In genomic region chr20:41178904-41179432, GRCh38 we compare ENCODE assay signal across 9 cellular contexts. TPM values are rescaled to one million over a fixed set of nuclear protein-coding genes. Genes with fewer than 3 reads are reported as not detected.
DNase-seq lines count a peak whose midpoint lies in the region; ATAC-seq and TF ChIP-seq lines count a peak whose summit lies in the region.
"Had no signal": no experiment of that assay in that cellular context is flagged by ENCODE, and none has a peak within 500 bp of the region (broad histone marks: within the 10 kb centered on the region; RNA-seq: fewer than 3 reads in every experiment).

No MANE protein-coding gene starts in this region.

- no peak overlapping the region for H3K4me3 Mint-ChIP-seq in activated CD8-positive, alpha-beta T cell treated with anti-CD3 and anti-CD28 coated beads, Interleukin-2, amount 10 ng/mL, durations not matched to agents 7 days and 5 days

- H3K27me3 ChIP-seq in colonic mucosa: no peaks in the 10 kb centered on the region

- peaks cover 57% of the 10 kb centered on the region for H3K36me3 Mint-ChIP-seq in activated CD8-positive, alpha-beta T cell treated with anti-CD3 and anti-CD28 coated beads, Interleukin-2, amount 10 ng/mL, durations not matched to agents 7 days and 5 days (ENCODE audit: low read depth)

- no peaks in the 10 kb centered on the region for H3K4me1 ChIP-seq in colonic mucosa

- intact Hi-C loops in left cardiac atrium (cut with DNase I): loop anchor here in 1 of 2 donors (10.0 kb wide), 1 partner anchor 236 kb away; no protein-coding TSS in a partner anchor
- intact Hi-C loops in colonic mucosa (cut with DNase I): no loop called here

- no peaks in the 10 kb centered on the region for H3K9me3 ChIP-seq in colonic mucosa

- H3K36me3 ChIP-seq in colonic mucosa: peaks cover 5% of the 10 kb centered on the region

- peak overlapping the region; percentile 47 for H3K27ac Mint-ChIP-seq in activated CD8-positive, alpha-beta T cell treated with anti-CD3 and anti-CD28 coated beads, Interleukin-2, amount 10 ng/mL, durations not matched to agents 7 days and 5 days

- peak; percentile 16 for DNase-seq in activated CD8-positive, alpha-beta T cell treated with anti-CD3 and anti-CD28 coated beads, Interleukin-2, amount 10 ng/mL, durations not matched to agents 7 days and 5 days
- peak; percentile 53 for DNase-seq in left cardiac atrium
- peak; percentile 72 for DNase-seq in smooth muscle cell of the brain vasculature (ENCODE audit: low read depth, low spot score)
- no peak for DNase-seq in colonic mucosa
- DNase-seq: RPMI8226 had no signal

- H3K9me3 Mint-ChIP-seq in activated CD8-positive, alpha-beta T cell treated with anti-CD3 and anti-CD28 coated beads, Interleukin-2, amount 10 ng/mL, durations not matched to agents 7 days and 5 days (ENCODE audit: insufficient read depth): no peaks in the 10 kb centered on the region

- peak; percentile 80 for TF ChIP-seq EP300 in Ishikawa (IDR thresholded peaks at IDR 0.05; ENCODE audit: borderline replicate concordance)

- no peak overlapping the region for H3K27ac ChIP-seq in colonic mucosa

- H3K4me3 ChIP-seq in colonic mucosa: no peak overlapping the region

- no peak overlapping the region for H3K9ac ChIP-seq in colonic mucosa (ENCODE audit: low read depth in 2 of 2, low read length in 2 of 2)

- TF ChIP-seq RAD21 in Ishikawa (IDR thresholded peaks at IDR 0.05; ENCODE audit: low read depth): no peak

- POLR2A ChIA-PET in activated CD8-positive, alpha-beta T cell treated with anti-CD3 and anti-CD28 coated beads, Interleukin-2, amount 10 ng/mL, durations not matched to agents 7 days and 5 days (lab: Charles Lee): no interaction called here

- H3K4me1 Mint-ChIP-seq in activated CD8-positive, alpha-beta T cell treated with anti-CD3 and anti-CD28 coated beads, Interleukin-2, amount 10 ng/mL, durations not matched to agents 7 days and 5 days (ENCODE audit: low read depth): peaks cover 35% of the 10 kb centered on the region

- no peak for ATAC-seq in activated CD8-positive, alpha-beta T cell treated with anti-CD3 and anti-CD28 coated beads, Interleukin-2, amount 10 ng/mL, durations not matched to agents 7 days and 5 days
- ATAC-seq in left cardiac atrium (peak; percentile 25 to 32), GM18909 (IDR thresholded peaks at IDR 0.05; ENCODE audit: poor library complexity, unreplicated experiment) (no peak), GM21737 (IDR thresholded peaks at IDR 0.05; ENCODE audit: unreplicated experiment) (no peak), GM21717 (IDR thresholded peaks at IDR 0.05; ENCODE audit: unreplicated experiment) (no peak)

- no peak for TF ChIP-seq CTCF in colonic mucosa (IDR thresholded peaks at IDR 0.05)

- no peaks in the 10 kb centered on the region for H3K27me3 Mint-ChIP-seq in activated CD8-positive, alpha-beta T cell treated with anti-CD3 and anti-CD28 coated beads, Interleukin-2, amount 10 ng/mL, durations not matched to agents 7 days and 5 days (ENCODE audit: low read depth)

- CTCF ChIA-PET in activated CD8-positive, alpha-beta T cell treated with anti-CD3 and anti-CD28 coated beads, Interleukin-2, amount 10 ng/mL, durations not matched to agents 7 days and 5 days (lab: Charles Lee): no interaction called here

TF ChIP-seq in Ishikawa, 13 proteins besides CTCF, POLR2A, EP300 and RAD21:
- TF ChIP-seq MAX (IDR thresholded peaks at IDR 0.05) (peak; percentile 59; the same call in 1 of the 2 replicates), TEAD4 (IDR thresholded peaks at IDR 0.05) (peak; percentile 61), FOXM1 (IDR thresholded peaks at IDR 0.05; ENCODE audit: borderline replicate concordance, low read depth) (peak; percentile 34; the same call in 1 of the 2 replicates), YY1 (IDR thresholded peaks at IDR 0.05; ENCODE audit: low read depth) (peak; percentile 22; the same call in 1 of the 2 replicates), TCF12 (IDR thresholded peaks at IDR 0.05; ENCODE audit: low read depth) (peak; percentile 94), CEBPB (IDR thresholded peaks at IDR 0.05) (peak; percentile 82), CREB1 (IDR thresholded peaks at IDR 0.05; ENCODE audit: low read depth) (no peak), EGR1 (IDR thresholded peaks at IDR 0.05) (peak; percentile 66), ZBTB7A (IDR thresholded peaks at IDR 0.05; ENCODE audit: low read depth) (no peak), TAF1 (IDR thresholded peaks at IDR 0.05; ENCODE audit: low read depth) (no peak), USF1 (IDR thresholded peaks at IDR 0.05) (no peak), REST (IDR thresholded peaks at IDR 0.05; ENCODE audit: low read depth) (no peak), NFIC (IDR thresholded peaks at IDR 0.05) (peak; percentile 99)

RNA-seq across cellular contexts. Expression of gene PLCG1, which starts 41.6 kb away (rescaled TPM):
- 100 to 1,000 TPM; 395 to 406 TPM for total RNA-seq in activated CD8-positive, alpha-beta T cell treated with anti-CD3 and anti-CD28 coated beads, Interleukin-2, amount 10 ng/mL, durations not matched to agents 7 days and 5 days
- total RNA-seq in left cardiac atrium (10 to 100 TPM; 40.0 to 64.8 TPM), colonic mucosa (10 to 100 TPM; 57.3 to 67.4 TPM)

Comparison
In these comparisons a context has a peak if more than half of its experiments do, and no peak if none do; other contexts are left out.
1. ATAC-seq: peak in left cardiac atrium (2 of 2); none in activated CD8-positive, alpha-beta T cell treated with anti-CD3 and anti-CD28 coated beads, Interleukin-2, amount 10 ng/mL, durations not matched to agents 7 days and 5 days (single experiment), GM18909 (single experiment), GM21737 (single experiment) and GM21717 (single experiment).
2. RNA of gene PLCG1, which starts 41.6 kb away (total RNA-seq): 395 to 406 TPM in activated CD8-positive, alpha-beta T cell treated with anti-CD3 and anti-CD28 coated beads, Interleukin-2, amount 10 ng/mL, durations not matched to agents 7 days and 5 days; 57.3 to 67.4 TPM in colonic mucosa and 40.0 to 64.8 TPM in left cardiac atrium; every median in the first group is over 4 times any median in the second.